In the genomic region with DNA sequence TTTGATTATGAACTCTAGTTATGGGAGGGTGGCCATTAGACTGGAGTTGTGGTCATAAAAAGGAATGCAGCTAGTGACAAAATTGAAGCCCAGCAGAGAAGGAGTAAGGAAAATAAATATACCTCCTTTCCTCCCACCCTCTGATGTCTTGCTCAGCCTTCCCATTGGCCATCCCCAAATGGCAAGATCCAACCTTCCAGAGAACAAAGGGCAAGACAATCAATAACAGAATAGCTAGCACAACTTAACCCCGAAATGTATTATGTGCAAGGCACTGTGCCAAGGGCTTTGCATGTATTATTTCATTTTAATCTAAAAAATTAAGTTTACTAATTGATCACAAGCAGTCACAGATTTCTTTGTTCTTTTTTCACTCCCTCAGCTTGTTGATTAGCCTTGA, we compare ENCODE assay signal across 1 cellular context.
TF ChIP-seq lines count a peak whose summit lies in the region.

No MANE protein-coding gene starts in this region.

TF ChIP-seq in IMR-90, 13 proteins besides CTCF, POLR2A, EP300 and RAD21 (continued from another document):
- no peak for TF ChIP-seq USF2 (IDR thresholded peaks at IDR 0.05; ENCODE audit: low read depth, low read length)
- TF ChIP-seq SMC3 (IDR thresholded peaks at IDR 0.05; ENCODE audit: low read depth, low read length), result no peak
- TF ChIP-seq ELK1 (IDR thresholded peaks at IDR 0.05; ENCODE audit: borderline replicate concordance, low read depth, low read length), result no peak
- no peak for TF ChIP-seq CHD1 (IDR thresholded peaks at IDR 0.05; ENCODE audit: low read depth, low read length)
- TF ChIP-seq CEBPB (IDR thresholded peaks at IDR 0.05; ENCODE audit: low read depth, low read length), result no peak
- TF ChIP-seq MXI1 (IDR thresholded peaks at IDR 0.05; ENCODE audit: borderline replicate concordance, low read depth, low read length), result no peak
- no peak for TF ChIP-seq RCOR1 (IDR thresholded peaks at IDR 0.05; ENCODE audit: insufficient replicate concordance, low read length)
- no peak for TF ChIP-seq NFE2L2 (IDR thresholded peaks at IDR 0.05; ENCODE audit: low read depth, low read length)
- no peak for TF ChIP-seq MAFK (IDR thresholded peaks at IDR 0.05; ENCODE audit: low read depth, low read length)
- TF ChIP-seq MAZ (IDR thresholded peaks at IDR 0.05; ENCODE audit: borderline replicate concordance, low read depth, low read length), result no peak
